8 cellular contexts compared by ENCODE assay signal in genomic region chr1:186374313-186375151, GRCh38. TPM values are rescaled to one million over a fixed set of nuclear protein-coding genes. Genes with fewer than 3 reads are reported as not detected.
A peak's percentile ranks its signal among the peaks of the same experiment; 100 is the strongest.
DNase-seq lines count a peak whose midpoint lies in the region; ATAC-seq, FAIRE-seq and TF ChIP-seq lines count a peak whose summit lies in the region.

No MANE protein-coding gene starts in this region.

- peak overlapping the region; percentile 92 for H3K4me3 Mint-ChIP-seq in activated B cell treated with CpG ODN at 0.5 μM for 24 hours

- H3K27me3 ChIP-seq in endothelial cell of umbilical vein (ENCODE audit: control insufficient read depth in 2 of 2, insufficient read depth in 2 of 2, low read length in 2 of 2), result no peaks in the 10 kb centered on the region
- no peaks in the 10 kb centered on the region for H3K27me3 ChIP-seq in muscle layer of duodenum (ENCODE audit: low read depth, low read length)
- H3K27me3 ChIP-seq in tibial nerve, result no peaks in the 10 kb centered on the region

- peak overlapping the region; percentile 96 for H3K4me2 ChIP-seq in endothelial cell of umbilical vein (ENCODE audit: insufficient read depth, low read length)

- peak; percentile 27 for ATAC-seq in HG02852 (IDR thresholded peaks at IDR 0.05; ENCODE audit: unreplicated experiment)
- no peak for ATAC-seq in activated B cell treated with CpG ODN at 0.5 μM for 24 hours (ENCODE audit: low read depth)

- whole genome bisulfite sequencing in tibial nerve, 2 donors, result 0 to 1% methylated on average over 36 to 37 of the region's 37 CpGs

- H3K4me3 ChIP-seq in endothelial cell of umbilical vein (replicated peaks in 1 of 3; ENCODE audit: insufficient read depth in 1 of 3, low read depth in 1 of 3, low read length in 3 of 3) (peak overlapping the region; percentile 65 to 91 (median 68)), muscle layer of duodenum (ENCODE audit: low read depth in 1 of 2, low read length in 2 of 2) (peak overlapping the region; percentile 96 to 97), tibial nerve (peak overlapping the region; percentile 69 to 92 (median 87))

- H3K9me3 Mint-ChIP-seq in activated B cell treated with CpG ODN at 0.5 μM for 24 hours, result no peaks in the 10 kb centered on the region

- H3K27ac Mint-ChIP-seq in activated B cell treated with CpG ODN at 0.5 μM for 24 hours, result peak overlapping the region; percentile 92

- no peaks in the 10 kb centered on the region for H3K9me1 ChIP-seq in endothelial cell of umbilical vein (replicated peaks; ENCODE audit: control insufficient read depth, extremely low read depth, insufficient read depth, low read length)

- POLR2A ChIA-PET in activated B cell treated with CpG ODN at 0.5 μM for 24 hours (lab: Charles Lee), result interaction anchor here (0.6 to 1.4 kb wide), 11 partner anchors 11 to 1620 kb away, joined by 3 to 14 read pairs (median 3); partner anchors contain the start of genes EDEM3, IVNS1ABP, NIBAN1 and RNF2
- POLR2A ChIA-PET in endothelial cell of umbilical vein (lab: Charles Lee), result interaction anchor here (0.6 kb wide), 1 partner anchor 11 kb away, joined by 3 read pairs; no protein-coding TSS in a partner anchor

- H3K36me3 Mint-ChIP-seq in activated B cell treated with CpG ODN at 0.5 μM for 24 hours (ENCODE audit: low read depth), result peaks cover 43% of the 10 kb centered on the region

- FAIRE-seq in endothelial cell of umbilical vein (lab: Jason Lieb, UNC), result no peak

- peak overlapping the region; percentile 49 for H2AFZ ChIP-seq in endothelial cell of umbilical vein (ENCODE audit: low read depth, low read length)

- intact Hi-C loops in activated B cell treated with CpG ODN at 0.5 μM for 24 hours (cut with micrococcal nuclease) (loop anchor here (1.0 to 5.0 kb wide), 7 partner anchors 37 to 1619 kb away; partner anchors contain the start of genes IVNS1ABP, RNF2 and SWT1), endothelial cell of umbilical vein (cut with micrococcal nuclease) (loop anchor here (1.0 to 5.0 kb wide), 8 partner anchors 30 to 611 kb away; partner anchors contain the start of gene PTGS2)

- CTCF ChIA-PET in activated B cell treated with CpG ODN at 0.5 μM for 24 hours (lab: Charles Lee), result interaction anchor here (0.7 to 1.2 kb wide), 11 partner anchors 11 to 1569 kb away, joined by 3 to 6 read pairs (median 3); partner anchors contain the start of gene NIBAN1
- CTCF ChIA-PET in endothelial cell of umbilical vein (lab: Charles Lee), result interaction anchor here (0.6 to 2.0 kb wide), 49 partner anchors 8 to 664 kb away, joined by 3 to 52 read pairs (median 5); partner anchors contain the start of gene PTGS2

- H3K79me2 ChIP-seq in endothelial cell of umbilical vein (ENCODE audit: control insufficient read depth, insufficient read depth, low read length), result peaks cover 70% of the 10 kb centered on the region

- no peak for TF ChIP-seq POLR2A in endothelial cell of umbilical vein (IDR thresholded peaks at IDR 0.05; ENCODE audit: low read depth, low read length)
- no peak for TF ChIP-seq POLR2A in tibial nerve (IDR thresholded peaks at IDR 0.05)

- H3K9me3 ChIP-seq in endothelial cell of umbilical vein (replicated peaks; ENCODE audit: control insufficient read depth, insufficient read depth, low read length) (no peaks in the 10 kb centered on the region), muscle layer of duodenum (ENCODE audit: control insufficient read depth in 1 of 2, low read length in 2 of 2) (no peaks in the 10 kb centered on the region), tibial nerve (no peaks in the 10 kb centered on the region)

- H3K4me1 Mint-ChIP-seq in activated B cell treated with CpG ODN at 0.5 μM for 24 hours, result peaks cover 31% of the 10 kb centered on the region

- peak; percentile 26 for DNase-seq in AG08396 (ENCODE audit: low spot score)
- peak; percentile 58 for DNase-seq in GM13977 (ENCODE audit: low spot score)
- peak; percentile 41 for DNase-seq in NCI-H146 treated with DMSO at 0.1 percent for 48 hours (lab: John Stamatoyannopoulos, UW; ENCODE audit: unreplicated experiment)
- no peak for DNase-seq in activated B cell treated with CpG ODN at 0.5 μM for 24 hours
- peak; percentile 63 for DNase-seq in endothelial cell of umbilical vein (ENCODE audit: low read depth, low spot score)
- DNase-seq in tibial nerve (ENCODE audit: low spot score in 2 of 2), result peak in 1 of 2 donors; percentile 30

- TF ChIP-seq EP300 in tibial nerve (IDR thresholded peaks at IDR 0.05), result no peak

- peak overlapping the region; percentile 63 for H3K27ac ChIP-seq in endothelial cell of umbilical vein (ENCODE audit: insufficient read depth, low read depth, low read length)
- H3K27ac ChIP-seq in muscle layer of duodenum (ENCODE audit: low read length), result peak overlapping the region; percentile 99
- H3K27ac ChIP-seq in tibial nerve, result peak overlapping the region; percentile 91 to 99 (median 96)

- H3K4me1 ChIP-seq in endothelial cell of umbilical vein (ENCODE audit: control insufficient read depth, extremely low read depth, insufficient read depth, low read length), result peaks cover 18% of the 10 kb centered on the region
- peaks cover 10 to 29% of the 10 kb centered on the region in 2 donors for H3K4me1 ChIP-seq in muscle layer of duodenum (ENCODE audit: control insufficient read depth in 1 of 2, insufficient read depth in 2 of 2, low read length in 2 of 2)
- peaks cover 0 to 57% (median 16%) of the 10 kb centered on the region in 4 donors for H3K4me1 ChIP-seq in tibial nerve

- H3K27me3 Mint-ChIP-seq in activated B cell treated with CpG ODN at 0.5 μM for 24 hours, result no peaks in the 10 kb centered on the region

- H3K36me3 ChIP-seq in endothelial cell of umbilical vein (ENCODE audit: control insufficient read depth in 2 of 2, extremely low read depth in 1 of 2, insufficient read depth in 2 of 2, low read length in 2 of 2) (peaks cover 0 to 2% of the 10 kb centered on the region in 2 experiments), muscle layer of duodenum (ENCODE audit: control insufficient read depth in 1 of 2, insufficient read depth in 2 of 2, low read length in 2 of 2) (peaks cover 11 to 33% of the 10 kb centered on the region in 2 donors), tibial nerve (peaks cover 0 to 25% (median 0%) of the 10 kb centered on the region in 3 donors)

- H3K9ac ChIP-seq in endothelial cell of umbilical vein (replicated peaks; ENCODE audit: extremely low read depth, insufficient read depth, low read length), result peak overlapping the region; percentile 97

- dilution Hi-C loops in endothelial cell of umbilical vein (cut with MboI; ENCODE audit: extremely low pct_ligation_motif_present, low sequenced_read_pairs), result no loop called here

- in situ Hi-C loops in GM13977 (cut with MboI; ENCODE audit: low pct_unique_long_range_greater_than_20kb, low sequenced_read_pairs, unreplicated experiment), result no loop called here

- H4K20me1 ChIP-seq in endothelial cell of umbilical vein (replicated peaks; ENCODE audit: control insufficient read depth, extremely low read depth, insufficient read depth, low read length), result no peaks in the 10 kb centered on the region

- BruUV-seq in endothelial cell of umbilical vein (replicated peaks; lab: Mats Ljungman, UMichigan), result TSS peak; percentile 60

- TF ChIP-seq CTCF in GM13977 (IDR thresholded peaks at IDR 0.05; ENCODE audit: extremely low read depth, insufficient read depth, missing control alignments) (no peak), activated B cell treated with CpG ODN at 0.5 μM for 24 hours (IDR thresholded peaks at IDR 0.05) (no peak), endothelial cell of umbilical vein (IDR thresholded peaks at IDR 0.05; ENCODE audit: extremely low read depth in 1 of 2, insufficient read depth in 1 of 2, low read depth in 1 of 2, low read length in 2 of 2) (no peak), tibial nerve (IDR thresholded peaks at IDR 0.05) (no peak)

TF ChIP-seq in endothelial cell of umbilical vein, 7 proteins besides CTCF, POLR2A, EP300 and RAD21:
- TF ChIP-seq MYC (IDR thresholded peaks at IDR 0.05; ENCODE audit: low read depth, low read length) (no peak), EZH2 (IDR thresholded peaks at IDR 0.05; ENCODE audit: borderline replicate concordance, low read depth, low read length, severe bottlenecking) (no peak), GATA2 (IDR thresholded peaks at IDR 0.05; ENCODE audit: insufficient read depth, insufficient read length, low read depth, low read length) (no peak), MAX (IDR thresholded peaks at IDR 0.05; ENCODE audit: insufficient read depth, insufficient read length) (no peak), POLR2AphosphoS5 (IDR thresholded peaks at IDR 0.05; ENCODE audit: insufficient read depth, low read depth, low read length) (no peak), JUN (IDR thresholded peaks at IDR 0.05; ENCODE audit: borderline replicate concordance, insufficient read depth, insufficient read length, low read depth) (no peak), FOS (IDR thresholded peaks at IDR 0.05; ENCODE audit: borderline replicate concordance, insufficient read depth, low read length) (no peak)

RNA-seq across cellular contexts. Expression of gene TPR, which starts 0.5 kb away (rescaled TPM):
- total RNA-seq in activated B cell treated with CpG ODN at 0.5 μM for 24 hours (112 and 125 TPM in 2 replicates), endothelial cell of umbilical vein (107 and 118 TPM in 2 replicates), tibial nerve (100 to 1,000 TPM in 1 of 4 donors, 10 to 100 TPM in 3; 76.3 to 108 (median 87.6) TPM)
- 49.4 and 61.3 TPM in 2 replicates for polyA plus RNA-seq in endothelial cell of umbilical vein
- polyA plus RNA-seq in endothelial cell of umbilical vein (2011; cell fraction: cytosol; rRNA removed), result 52.5 and 57.9 TPM in 2 replicates
- 169 and 212 TPM in 2 replicates for polyA plus RNA-seq in endothelial cell of umbilical vein (2011; cell fraction: nucleus; rRNA removed)
- polyA plus RNA-seq in endothelial cell of umbilical vein (2012), result 45.8 and 52.9 TPM in 2 replicates
- polyA minus RNA-seq in endothelial cell of umbilical vein, result 166 and 181 TPM in 2 replicates
- 71.6 TPM for polyA minus RNA-seq in endothelial cell of umbilical vein (2011; cell fraction: cytosol; rRNA and poly(A)+ RNA removed)
- polyA minus RNA-seq in endothelial cell of umbilical vein (2011; cell fraction: nucleus; rRNA and poly(A)+ RNA removed), result 168 and 227 TPM in 2 replicates

RNA-seq across cellular contexts. Expression of gene ODR4, which starts 1.1 kb away (rescaled TPM):
- total RNA-seq in activated B cell treated with CpG ODN at 0.5 μM for 24 hours (11.9 and 15.6 TPM in 2 replicates), endothelial cell of umbilical vein (17.3 and 18.6 TPM in 2 replicates), tibial nerve (10 to 100 TPM; 16.2 to 33.7 (median 17.3) TPM)
- 4.9 and 6.0 TPM in 2 replicates for polyA plus RNA-seq in endothelial cell of umbilical vein
- polyA plus RNA-seq in endothelial cell of umbilical vein (2011; cell fraction: cytosol; rRNA removed), result 8.2 and 10.1 TPM in 2 replicates
- polyA plus RNA-seq in endothelial cell of umbilical vein (2011; cell fraction: nucleus; rRNA removed), result 25.4 and 36.0 TPM in 2 replicates
- polyA plus RNA-seq in endothelial cell of umbilical vein (2012), result 12.6 and 14.8 TPM in 2 replicates
- 6.0 and 7.2 TPM in 2 replicates for polyA minus RNA-seq in endothelial cell of umbilical vein
- 9.7 TPM for polyA minus RNA-seq in endothelial cell of umbilical vein (2011; cell fraction: cytosol; rRNA and poly(A)+ RNA removed)
- polyA minus RNA-seq in endothelial cell of umbilical vein (2011; cell fraction: nucleus; rRNA and poly(A)+ RNA removed), result 17.7 and 28.0 TPM in 2 replicates
